22 cellular contexts compared by ENCODE assay signal in the genomic region with DNA sequence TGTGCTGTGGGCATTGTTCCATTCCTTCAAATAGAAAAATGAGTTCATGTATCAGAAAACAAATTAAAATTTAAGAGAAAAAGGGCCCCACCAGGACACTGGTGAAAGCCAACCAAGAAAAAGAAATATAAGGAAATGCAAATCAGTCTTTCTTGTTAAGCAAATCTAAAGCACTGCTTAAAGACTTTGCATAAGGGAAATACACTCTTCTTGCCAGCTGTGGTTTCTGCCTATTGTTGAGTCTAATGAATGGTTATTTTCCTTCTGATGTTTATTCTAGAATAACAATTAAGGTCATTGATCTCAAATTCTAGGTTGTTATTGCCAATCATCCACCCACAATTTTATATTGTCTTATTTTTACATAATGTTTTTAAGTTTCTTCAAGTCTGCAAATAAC.
"Had no signal": no experiment of that assay in that cellular context is flagged by ENCODE, and none has a peak within 500 bp of the region (broad histone marks: within the 10 kb centered on the region; RNA-seq: fewer than 3 reads in every experiment).

No MANE protein-coding gene starts in this region.

- H3K4me1 Mint-ChIP-seq: memory B cell, mesothelial cell of epicardium, natural killer cell, neural crest cell had no signal

- H3K27me3 ChIP-seq: esophagus squamous epithelium, gastroesophageal sphincter, right atrium auricular region, sigmoid colon, stomach, transverse colon had no signal

- H3K36me3 Mint-ChIP-seq: memory B cell, mesothelial cell of epicardium had no signal

- H3K9me3 ChIP-seq: esophagus squamous epithelium, sigmoid colon, transverse colon had no signal

- H3K4me1 ChIP-seq: esophagus squamous epithelium, gastroesophageal sphincter, left ventricle myocardium inferior, lower lobe of right lung, right atrium auricular region, sigmoid colon, stomach, transverse colon had no signal

- H3K4me3 Mint-ChIP-seq: effector memory CD8-positive, alpha-beta T cell; memory B cell; mesothelial cell of epicardium; natural killer cell; neural crest cell had no signal

- H3K27ac Mint-ChIP-seq: effector memory CD8-positive, alpha-beta T cell; memory B cell; mesothelial cell of epicardium; natural killer cell had no signal

- H3K27ac ChIP-seq: esophagus squamous epithelium, gastroesophageal sphincter, left ventricle myocardium inferior, lower lobe of right lung, right atrium auricular region, sigmoid colon, skin epidermis, stomach, thoracic aorta, transverse colon had no signal

- H3K36me3 ChIP-seq: esophagus squamous epithelium, gastroesophageal sphincter, left ventricle myocardium inferior, lower lobe of right lung, right atrium auricular region, sigmoid colon, stomach, thoracic aorta, transverse colon had no signal

- H3K4me3 ChIP-seq: esophagus squamous epithelium, gastroesophageal sphincter, left ventricle myocardium inferior, lower lobe of right lung, right atrium auricular region, sigmoid colon, skin epidermis, stomach, thoracic aorta, transverse colon had no signal

- ATAC-seq: effector memory CD8-positive, alpha-beta T cell; gastroesophageal sphincter; left cardiac atrium; lower lobe of right lung; natural killer cell had no signal

- H3K27me3 Mint-ChIP-seq: memory B cell had no signal

- DNase-seq: effector memory CD8-positive, alpha-beta T cell; esophagus squamous epithelium; foreskin fibroblast; glutamatergic neuron; kidney; left cardiac atrium; left ventricle myocardium inferior; lower lobe of right lung; natural killer cell; sigmoid colon; stimulated activated CD4-positive, alpha-beta T cell treated with anti-CD3 and anti-CD28 coated beads, Interleukin-12 subunit alpha, Interleukin-12 subunit beta, amount 100 ng/mL, for 4 hours; stimulated activated naive CD4-positive, alpha-beta T cell; stomach; substantia nigra; transverse colon had no signal
